In the genomic region with DNA sequence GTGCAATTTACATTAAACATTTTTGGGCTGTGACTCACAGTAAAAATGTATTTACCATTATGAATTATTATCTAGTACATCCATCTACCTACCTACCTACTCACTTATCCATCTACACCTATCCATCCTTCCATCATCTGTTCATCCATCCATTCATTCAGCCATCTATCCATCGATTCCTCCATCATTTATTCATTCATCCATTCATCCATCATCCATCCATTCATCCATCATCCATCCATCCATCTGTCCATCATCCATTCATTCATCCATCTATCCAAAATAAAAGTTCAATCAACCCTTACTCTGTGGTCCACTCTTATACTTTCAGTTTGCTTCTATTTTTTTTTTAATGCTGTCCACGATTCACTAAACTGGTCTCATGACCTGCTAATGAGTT, we compare ENCODE assay signal across 23 cellular contexts.
"Had no signal": no experiment of that assay in that cellular context is flagged by ENCODE, and none has a peak within 500 bp of the region (broad histone marks: within the 10 kb centered on the region; RNA-seq: fewer than 3 reads in every experiment).

No MANE protein-coding gene starts in this region.

- H3K27me3 ChIP-seq: esophagus muscularis mucosa, foreskin keratinocyte, gastroesophageal sphincter, heart left ventricle had no signal

- H3K27ac ChIP-seq: coronary artery, dorsolateral prefrontal cortex, esophagus muscularis mucosa, foreskin keratinocyte, gastroesophageal sphincter, hepatocyte, left ventricle myocardium inferior, lower lobe of right lung had no signal

- ATAC-seq: foreskin keratinocyte, gastroesophageal sphincter, heart left ventricle, left colon had no signal

- DNase-seq: dermis blood vessel endothelial cell; dorsolateral prefrontal cortex; effector CD4-positive, alpha-beta T cell; effector memory CD4-positive, alpha-beta T cell; foreskin keratinocyte; heart left ventricle; hypothalamus; immature natural killer cell; islet precursor cell; kidney glomerular epithelial cell; left colon; left ventricle myocardium inferior; lower lobe of right lung; mesendoderm; midbrain had no signal

- H3K36me3 ChIP-seq: gastroesophageal sphincter, heart left ventricle, left ventricle myocardium inferior, lower lobe of right lung had no signal

- H3K79me2 ChIP-seq: hepatocyte had no signal

- H3K4me2 ChIP-seq: hepatocyte had no signal

- FAIRE-seq: colon, endothelial cell of umbilical vein, frontal cortex, kidney had no signal

- H3K9me3 ChIP-seq: esophagus muscularis mucosa, gastroesophageal sphincter, heart left ventricle, left ventricle myocardium inferior, lower lobe of right lung had no signal

- H2AFZ ChIP-seq: hepatocyte had no signal

- H3K4me3 ChIP-seq: coronary artery, dorsolateral prefrontal cortex, esophagus muscularis mucosa, gastroesophageal sphincter, heart left ventricle, hepatocyte, left ventricle myocardium inferior, lower lobe of right lung had no signal

- H3K4me1 ChIP-seq: foreskin keratinocyte, lower lobe of right lung had no signal
